In the genomic region with DNA sequence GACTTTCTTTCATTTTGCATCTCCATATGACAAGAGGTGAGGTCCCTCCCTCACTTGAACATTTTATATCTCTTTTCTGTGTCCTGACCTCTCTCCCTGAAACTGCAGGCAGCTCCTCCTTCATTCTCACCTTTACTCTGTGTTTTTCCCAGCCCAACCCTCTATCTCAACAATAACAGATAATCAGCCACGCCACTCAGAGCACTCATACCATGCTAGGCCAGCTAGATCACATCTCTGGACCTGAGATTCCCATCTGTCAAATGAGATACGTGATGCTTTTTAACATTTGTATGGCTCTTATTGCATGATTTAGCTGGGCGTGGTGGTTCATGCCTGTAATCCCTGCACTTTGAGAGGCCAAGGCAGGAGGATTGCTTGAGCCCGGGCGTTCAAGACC, we compare ENCODE assay signal across 16 cellular contexts.
A peak's percentile ranks its signal among the peaks of the same experiment; 100 is the strongest.
DNase-seq lines count a peak whose midpoint lies in the region; ATAC-seq, FAIRE-seq and TF ChIP-seq lines count a peak whose summit lies in the region.
"Had no signal": no experiment of that assay in that cellular context is flagged by ENCODE, and none has a peak within 500 bp of the region (broad histone marks: within the 10 kb centered on the region; RNA-seq: fewer than 3 reads in every experiment).

No MANE protein-coding gene starts in this region.

- DNase-seq in CD4-positive, CD25-positive, alpha-beta regulatory T cell, result no peak
- DNase-seq in NCI-H2227 treated with DMSO at 0.1 percent for 48 hours (lab: John Stamatoyannopoulos, UW) (peak; percentile 6), mucosa of descending colon (peak in 1 of 3 donors; percentile 71), small intestine (peak; percentile 77), NCI-H82 treated with DMSO at 0.1 percent for 48 hours (lab: John Stamatoyannopoulos, UW; ENCODE audit: unreplicated experiment) (no peak), mesenteric fat pad (ENCODE audit: low spot score) (no peak)
- no peak for DNase-seq in stimulated activated CD4-positive, alpha-beta T cell treated with anti-CD3 and anti-CD28 coated beads, Interleukin-1b, Interleukin-23, amount 100 ng/mL, for 48 hours
- DNase-seq: C1 segment of cervical spinal cord; CD4-positive, alpha-beta memory T cell; DMS79 had no signal

- TF ChIP-seq CTCF in mucosa of descending colon (IDR thresholded peaks at IDR 0.05), result no peak

- H3K36me3 Mint-ChIP-seq in CD4-positive, CD25-positive, alpha-beta regulatory T cell, result peaks cover 4% of the 10 kb centered on the region
- H3K36me3 Mint-ChIP-seq: CD4-positive, alpha-beta memory T cell had no signal

- peak overlapping the region in 1 of 4 donors; percentile 3 for H3K4me3 Mint-ChIP-seq in CD4-positive, CD25-positive, alpha-beta regulatory T cell
- H3K4me3 Mint-ChIP-seq: B cell; CD4-positive, alpha-beta memory T cell had no signal

- peaks cover 15% of the 10 kb centered on the region for H3K4me1 ChIP-seq in CD4-positive, CD25-positive, alpha-beta regulatory T cell (ENCODE audit: control insufficient read depth, insufficient read depth, low read length, poor library complexity, severe bottlenecking)
- H3K4me1 ChIP-seq in mucosa of descending colon (ENCODE audit: low read depth) (peaks cover 12% of the 10 kb centered on the region), small intestine (ENCODE audit: control insufficient read depth in 2 of 2, insufficient read depth in 1 of 2, low read depth in 1 of 2, low read length in 1 of 2) (peaks cover 2 to 13% of the 10 kb centered on the region in 2 donors)

- intact Hi-C loops in mucosa of descending colon (cut with DNase I, micrococcal nuclease), result loop anchor here in 1 of 2 donors (10.0 kb wide), 1 partner anchor 66 kb away; the partner anchor contains the start of gene PDCD4

- H3K27me3 ChIP-seq in CD4-positive, CD25-positive, alpha-beta regulatory T cell (ENCODE audit: control insufficient read depth, insufficient read depth, low read length), result no peaks in the 10 kb centered on the region
- H3K27me3 ChIP-seq in small intestine (ENCODE audit: control insufficient read depth in 2 of 2, insufficient read depth in 2 of 2, low read length in 2 of 2), result no peaks in the 10 kb centered on the region

- H3K36me3 ChIP-seq in CD4-positive, CD25-positive, alpha-beta regulatory T cell (ENCODE audit: control insufficient read depth, insufficient read depth, low read length), result no peaks in the 10 kb centered on the region
- H3K36me3 ChIP-seq in mucosa of descending colon (ENCODE audit: low read depth), result no peaks in the 10 kb centered on the region
- no peaks in the 10 kb centered on the region for H3K36me3 ChIP-seq in small intestine (ENCODE audit: control insufficient read depth in 2 of 2, insufficient read depth in 2 of 2, low read length in 2 of 2)
- H3K36me3 ChIP-seq: HAP-1 had no signal

- no peaks in the 10 kb centered on the region for H3K9me3 ChIP-seq in CD4-positive, CD25-positive, alpha-beta regulatory T cell (ENCODE audit: control insufficient read depth in 2 of 2, low read length in 2 of 2)
- H3K9me3 ChIP-seq in mucosa of descending colon (no peaks in the 10 kb centered on the region), small intestine (ENCODE audit: control insufficient read depth, low read depth) (no peaks in the 10 kb centered on the region)
- H3K9me3 ChIP-seq: HAP-1 had no signal

- H3K4me3 ChIP-seq in CD4-positive, CD25-positive, alpha-beta regulatory T cell (ENCODE audit: low read depth, low read length), result no peak overlapping the region
- H3K4me3 ChIP-seq in mucosa of descending colon (no peak overlapping the region), small intestine (ENCODE audit: low read depth in 1 of 2, low read length in 2 of 2) (no peak overlapping the region)
- H3K4me3 ChIP-seq: GM12878, HAP-1 had no signal

- WGBS in small intestine, 3 donors, result 35 to 70% (median 44%) methylated on average over 5 of the region's 5 CpGs

- peak overlapping the region in 2 of 3 donors; percentile 2 to 37 for H3K27ac Mint-ChIP-seq in CD4-positive, CD25-positive, alpha-beta regulatory T cell
- H3K27ac Mint-ChIP-seq: B cell had no signal

- peaks cover 13% of the 10 kb centered on the region for H3K27me3 Mint-ChIP-seq in CD4-positive, CD25-positive, alpha-beta regulatory T cell
- H3K27me3 Mint-ChIP-seq: B cell; CD4-positive, alpha-beta memory T cell had no signal

- H3K4me1 Mint-ChIP-seq in CD4-positive, CD25-positive, alpha-beta regulatory T cell, result peaks cover 12 to 23% (median 17%) of the 10 kb centered on the region in 4 donors

- H3K9me3 Mint-ChIP-seq in CD4-positive, CD25-positive, alpha-beta regulatory T cell, result no peaks in the 10 kb centered on the region

- no peak overlapping the region for H3K27ac ChIP-seq in CD4-positive, CD25-positive, alpha-beta regulatory T cell (ENCODE audit: insufficient read depth, low read length, poor library complexity, severe bottlenecking)
- peak overlapping the region in 1 of 2 donors; percentile 53 for H3K27ac ChIP-seq in small intestine (ENCODE audit: low read depth in 1 of 2, low read length in 1 of 2)

- no peak for FAIRE-seq in small intestine (lab: Jason Lieb, UNC)
- FAIRE-seq: A204.1, GM12878, GM18507, H1 had no signal

- no peak for ATAC-seq in CD4-positive, CD25-positive, alpha-beta regulatory T cell (ENCODE audit: low read depth in 2 of 2)
- peak; percentile 83 for ATAC-seq in mucosa of descending colon
- ATAC-seq: GM12878 had no signal

Comparison
In these comparisons a context has a peak if more than half of its experiments do, and no peak if none do; other contexts are left out.
1. DNase-seq: peak in NCI-H2227 treated with DMSO at 0.1 percent for 48 hours (single experiment) and small intestine (single experiment); none in CD4-positive, CD25-positive, alpha-beta regulatory T cell (0 of 3), stimulated activated CD4-positive, alpha-beta T cell treated with anti-CD3 and anti-CD28 coated beads, Interleukin-1b, Interleukin-23, amount 100 ng/mL, for 48 hours (single experiment), NCI-H82 treated with DMSO at 0.1 percent for 48 hours (single experiment) and mesenteric fat pad (single experiment).